8 cellular contexts compared by ENCODE assay signal in the genomic region with DNA sequence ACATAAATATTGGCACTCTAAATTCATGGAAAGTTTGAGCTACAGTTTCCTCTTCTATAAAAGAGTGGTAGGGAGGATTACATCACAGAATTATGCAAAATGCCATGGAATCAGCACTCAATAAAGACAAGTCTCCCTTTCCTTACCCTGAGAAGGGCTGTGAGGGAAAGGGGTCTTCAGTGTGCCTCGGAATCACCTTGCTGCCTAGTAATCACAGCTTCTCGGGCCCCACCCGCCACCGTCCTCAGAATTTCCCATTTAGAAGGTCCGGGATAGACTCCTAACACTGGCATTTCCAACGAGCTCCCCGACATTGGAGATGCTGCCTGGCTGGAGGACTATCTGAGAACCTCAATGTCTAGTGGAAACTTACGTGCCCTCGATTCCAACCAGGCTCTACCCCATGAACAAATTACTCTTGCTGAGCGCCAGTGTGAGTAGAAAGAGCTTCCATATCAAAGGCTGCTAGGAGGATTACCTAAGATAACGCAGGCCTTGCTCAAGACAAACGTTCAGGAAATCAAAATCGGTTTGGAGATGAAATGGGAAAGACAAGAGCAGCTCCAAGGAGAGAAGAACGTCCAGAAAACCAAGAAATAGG.
DNase-seq lines count a peak whose midpoint lies in the region; ATAC-seq and TF ChIP-seq lines count a peak whose summit lies in the region.

No MANE protein-coding gene starts in this region.

- peak overlapping the region; percentile 53; the same call in 1 of the 2 replicates for H3K9ac ChIP-seq in HUES48 (ENCODE audit: low read depth, low read length)

- peak overlapping the region; percentile 23; the same call in 1 of the 2 replicates for H3K4me3 ChIP-seq in AG10803 (ENCODE audit: low read length)
- H3K4me3 ChIP-seq in HUES48 (ENCODE audit: low read depth, low read length): peak overlapping the region; percentile 56
- H3K4me3 ChIP-seq in WERI-Rb-1 (ENCODE audit: low read depth, low read length): peak overlapping the region; percentile 68
- H3K4me3 ChIP-seq in esophagus (ENCODE audit: low read depth in 1 of 2, low read length in 2 of 2): peak overlapping the region; percentile 30 to 43

- no peak for ATAC-seq in HG02610 (IDR thresholded peaks at IDR 0.05; ENCODE audit: unreplicated experiment)
- no peak for ATAC-seq in GM18505 (IDR thresholded peaks at IDR 0.05; ENCODE audit: unreplicated experiment)
- ATAC-seq in HG03025 (IDR thresholded peaks at IDR 0.05; ENCODE audit: low FRiP score, unreplicated experiment): no peak

- no peaks in the 10 kb centered on the region for H3K36me3 ChIP-seq in HUES48 (ENCODE audit: control insufficient read depth, insufficient read depth, low read length)
- H3K36me3 ChIP-seq in WERI-Rb-1: no peaks in the 10 kb centered on the region
- no peaks in the 10 kb centered on the region for H3K36me3 ChIP-seq in esophagus (ENCODE audit: control insufficient read depth in 2 of 2, insufficient read depth in 2 of 2, low read length in 1 of 2)

- no peaks in the 10 kb centered on the region for H3K27me3 ChIP-seq in HUES48 (ENCODE audit: control insufficient read depth, insufficient read depth, low read length)
- H3K27me3 ChIP-seq in WERI-Rb-1 (ENCODE audit: insufficient read depth, low read depth, severe bottlenecking): no peaks in the 10 kb centered on the region
- no peaks in the 10 kb centered on the region for H3K27me3 ChIP-seq in esophagus (ENCODE audit: control insufficient read depth in 1 of 2, insufficient read depth in 2 of 2, low read length in 2 of 2)

- H3K9me3 ChIP-seq in HUES48 (ENCODE audit: control insufficient read depth, insufficient read depth, low read length) (no peaks in the 10 kb centered on the region), WERI-Rb-1 (ENCODE audit: severe bottlenecking) (no peaks in the 10 kb centered on the region), esophagus (ENCODE audit: control insufficient read depth in 2 of 2, insufficient read depth in 1 of 2, low read depth in 1 of 2, low read length in 1 of 2) (no peaks in the 10 kb centered on the region)

- peaks cover 35% of the 10 kb centered on the region for H3K4me1 ChIP-seq in HUES48 (ENCODE audit: control insufficient read depth, insufficient read depth, low read length)
- H3K4me1 ChIP-seq in esophagus (ENCODE audit: control insufficient read depth in 2 of 2, insufficient read depth in 2 of 2, low read length in 1 of 2): no peaks in the 10 kb centered on the region

- DNase-seq in AG10803 (ENCODE audit: low read depth) (peak; percentile 26), WERI-Rb-1 (no peak), putamen (ENCODE audit: low spot score) (peak; percentile 49)

- TF ChIP-seq CTCF in AG10803 (conservative IDR thresholded peaks at IDR 0.05; ENCODE audit: low read length) (no peak), WERI-Rb-1 (IDR thresholded peaks at IDR 0.05; ENCODE audit: low read depth, low read length) (no peak)

- 43 to 48% methylated on average over 14 of the region's 14 CpGs for WGBS in esophagus, 2 donors

- H3K27ac ChIP-seq in HUES48 (ENCODE audit: low read depth, low read length) (peak overlapping the region; percentile 100), WERI-Rb-1 (peak overlapping the region; percentile 97), esophagus (ENCODE audit: low read depth in 2 of 2, low read length in 1 of 2) (peak overlapping the region; percentile 96 to 97)

- TF ChIP-seq POLR2A in GM18505 (IDR thresholded peaks at IDR 0.05; ENCODE audit: borderline replicate concordance, extremely low read depth, insufficient read depth, insufficient read length): no peak
